ENCODE assay signal across 20 cellular contexts in genomic region chr3:11901286-11901875, GRCh38. TPM values are rescaled to one million over a fixed set of nuclear protein-coding genes. Genes with fewer than 3 reads are reported as not detected.
DNase-seq lines count a peak whose midpoint lies in the region; ATAC-seq and TF ChIP-seq lines count a peak whose summit lies in the region.
"Had no signal": no experiment of that assay in that cellular context is flagged by ENCODE, and none has a peak within 500 bp of the region (broad histone marks: within the 10 kb centered on the region; RNA-seq: fewer than 3 reads in every experiment).

No MANE protein-coding gene starts in this region.

- H3K79me2 ChIP-seq in H9 (ENCODE audit: insufficient read depth, low read length), result no peaks in the 10 kb centered on the region

- no peaks in the 10 kb centered on the region for H4K20me1 ChIP-seq in H9 (ENCODE audit: control insufficient read depth, insufficient read depth, insufficient read length)

- no peak overlapping the region for H3T11ph ChIP-seq in H9 (ENCODE audit: low read length)

- H3K23me2 ChIP-seq in H9 (ENCODE audit: insufficient read length, low read depth, low read length, poor library complexity, severe bottlenecking), result no peaks in the 10 kb centered on the region

- H3K27me3 Mint-ChIP-seq in stimulated activated naive CD8-positive, alpha-beta T cell treated with anti-CD3 and anti-CD28 coated beads, Interleukin-15, amount 100 ng/mL, for 72 hours, result peaks cover 21% of the 10 kb centered on the region
- peaks cover 12% of the 10 kb centered on the region for H3K27me3 Mint-ChIP-seq in H9 (ENCODE audit: low read depth)

- H3K36me3 ChIP-seq in neuronal stem cell (replicated peaks in 1 of 2; ENCODE audit: control insufficient read depth in 2 of 2, insufficient read depth in 2 of 2, low read length in 2 of 2) (no peaks in the 10 kb centered on the region), SJCRH30 (no peaks in the 10 kb centered on the region)
- H3K36me3 ChIP-seq: BE2C, HAP-1 had no signal

- no peak overlapping the region for H4K5ac ChIP-seq in H9 (ENCODE audit: insufficient read length, low read depth, low read length)

- H3K9me3 Mint-ChIP-seq in stimulated activated naive CD8-positive, alpha-beta T cell treated with anti-CD3 and anti-CD28 coated beads, Interleukin-15, amount 100 ng/mL, for 72 hours, result no peaks in the 10 kb centered on the region
- no peaks in the 10 kb centered on the region for H3K9me3 Mint-ChIP-seq in H9
- H3K9me3 Mint-ChIP-seq: CD4-positive, CD25-positive, alpha-beta regulatory T cell; CD8-positive, alpha-beta T cell; HFFc6 had no signal

- no peaks in the 10 kb centered on the region for H3K9me3 ChIP-seq in H9 (ENCODE audit: control insufficient read depth, low read depth, low read length)
- no peaks in the 10 kb centered on the region for H3K9me3 ChIP-seq in neuronal stem cell (replicated peaks in 1 of 2; ENCODE audit: control insufficient read depth in 2 of 2, insufficient read depth in 1 of 2, low read depth in 1 of 2, low read length in 2 of 2)
- H3K9me3 ChIP-seq in SJCRH30 (replicated peaks), result no peaks in the 10 kb centered on the region
- H3K9me3 ChIP-seq: BE2C, Caco-2, HAP-1 had no signal

- H3K27ac ChIP-seq in H9 (ENCODE audit: insufficient read length, low read depth, low read length), result no peak overlapping the region
- H3K27ac ChIP-seq in neuronal stem cell (replicated peaks; ENCODE audit: low read length), result no peak overlapping the region
- no peak overlapping the region for H3K27ac ChIP-seq in SJCRH30
- H3K27ac ChIP-seq: A549, C4-2B, GM23248 had no signal

- H3K4me2 ChIP-seq in H9 (ENCODE audit: insufficient read depth, insufficient read length, low read length) (no peak overlapping the region), neuronal stem cell (ENCODE audit: insufficient read depth, low read length, poor library complexity, severe bottlenecking) (no peak overlapping the region)
- H3K4me2 ChIP-seq: A549 had no signal

- H3K4me1 ChIP-seq in H9 (ENCODE audit: insufficient read depth, low read length) (no peaks in the 10 kb centered on the region), neuronal stem cell (ENCODE audit: control insufficient read depth in 2 of 2, insufficient read depth in 1 of 2, low read depth in 1 of 2, low read length in 2 of 2) (no peaks in the 10 kb centered on the region), SJCRH30 (no peaks in the 10 kb centered on the region)
- H3K4me1 ChIP-seq: A549, BE2C, Caco-2, HAP-1 had no signal

- H3K79me1 ChIP-seq in H9 (ENCODE audit: insufficient read depth, low read depth, low read length, poor library complexity, severe bottlenecking) (no peaks in the 10 kb centered on the region), neuronal stem cell (ENCODE audit: low read depth, low read length) (no peaks in the 10 kb centered on the region)

- H2BK5ac ChIP-seq in H9 (ENCODE audit: insufficient read length, low read length) (no peak overlapping the region), neuronal stem cell (ENCODE audit: low read length) (no peak overlapping the region)

- H3K4me3 ChIP-seq in neuronal stem cell (ENCODE audit: low read length in 2 of 2) (no peak overlapping the region), SJCRH30 (no peak overlapping the region)
- H3K4me3 ChIP-seq: A549, GM23248, HAP-1 had no signal

- H3K9ac ChIP-seq in H9 (ENCODE audit: extremely low read depth, insufficient read length, low read length), result no peak overlapping the region
- H3K9ac ChIP-seq in neuronal stem cell (ENCODE audit: low read depth, low read length, poor library complexity), result no peak overlapping the region
- H3K9ac ChIP-seq: GM23248 had no signal

- H4K91ac ChIP-seq in H9 (ENCODE audit: insufficient read length, low read depth, low read length), result no peak overlapping the region
- H4K91ac ChIP-seq in neuronal stem cell (ENCODE audit: low read depth, low read length, poor library complexity), result no peak overlapping the region

- WGBS in H9 (ENCODE audit: extremely low coverage, insufficient read length, low lambda C conversion rate), result no CpG with 5 or more reads among the region's 7 CpGs
- no CpG with 5 or more reads among the region's 7 CpGs for WGBS in neuronal stem cell (ENCODE audit: extremely low coverage in 2 of 2, insufficient read length in 2 of 2, insufficient replicate concordance in 1 of 2), 2 donors

- no peaks in the 10 kb centered on the region for H3K36me3 Mint-ChIP-seq in H9 (ENCODE audit: insufficient read depth in 1 of 3, low read depth in 3 of 3)
- H3K36me3 Mint-ChIP-seq: CD4-positive, CD25-positive, alpha-beta regulatory T cell; CD8-positive, alpha-beta T cell had no signal

- H2AK5ac ChIP-seq in H9 (ENCODE audit: insufficient read length, low read length), result no peak overlapping the region
- no peak overlapping the region for H2AK5ac ChIP-seq in neuronal stem cell (ENCODE audit: low read depth, low read length)

- H3K56ac ChIP-seq in H9 (ENCODE audit: insufficient read length, low read depth, low read length), result no peak overlapping the region

- no peak overlapping the region for H4K8ac ChIP-seq in H9 (replicated peaks; ENCODE audit: insufficient read length, low read depth, low read length)
- H4K8ac ChIP-seq in neuronal stem cell (ENCODE audit: low read depth, low read length), result no peak overlapping the region

- H2BK120ac ChIP-seq in H9 (ENCODE audit: low read depth, low read length, poor library complexity, severe bottlenecking) (no peak overlapping the region), neuronal stem cell (ENCODE audit: low read depth, low read length) (no peak overlapping the region)

- no peak overlapping the region for H2AFZ ChIP-seq in H9 (ENCODE audit: low read length)
- no peak overlapping the region for H2AFZ ChIP-seq in neuronal stem cell (ENCODE audit: low read length)
- H2AFZ ChIP-seq: GM23248 had no signal

- no peak overlapping the region for H3K4me3 Mint-ChIP-seq in stimulated activated naive CD8-positive, alpha-beta T cell treated with anti-CD3 and anti-CD28 coated beads, Interleukin-15, amount 100 ng/mL, for 72 hours
- no peak overlapping the region for H3K4me3 Mint-ChIP-seq in H9
- H3K4me3 Mint-ChIP-seq: CD4-positive, CD25-positive, alpha-beta regulatory T cell; CD8-positive, alpha-beta T cell; HFFc6 had no signal

- H3K27me3 ChIP-seq in H9 (ENCODE audit: insufficient read depth, low read length) (no peaks in the 10 kb centered on the region), neuronal stem cell (ENCODE audit: control insufficient read depth in 3 of 3, insufficient read depth in 3 of 3, low read depth in 1 of 3, low read length in 3 of 3) (peaks cover 0 to 11% (median 0%) of the 10 kb centered on the region in 3 experiments), SJCRH30 (no peaks in the 10 kb centered on the region; the same call in 1 of the 2 replicates)
- H3K27me3 ChIP-seq: BE2C had no signal

- peak; percentile 11 for ATAC-seq in stimulated activated naive CD8-positive, alpha-beta T cell treated with anti-CD3 and anti-CD28 coated beads, Interleukin-15, Interleukin-2, amounts not matched to agents 100 U/mL and 50 U/mL, for 24 hours
- no peak for ATAC-seq in stimulated activated naive CD8-positive, alpha-beta T cell treated with anti-CD3 and anti-CD28 coated beads, Interleukin-15, amount 100 ng/mL, for 72 hours
- no peak for ATAC-seq in GM19463 (IDR thresholded peaks at IDR 0.05; ENCODE audit: unreplicated experiment)
- ATAC-seq: A549; CD8-positive, alpha-beta T cell had no signal

- H3K14ac ChIP-seq in H9 (ENCODE audit: insufficient read depth, low read length) (peak overlapping the region; percentile 55; the same call in 1 of the 2 replicates), neuronal stem cell (ENCODE audit: low read length) (peak overlapping the region; percentile 44)

- H3K18ac ChIP-seq in H9 (ENCODE audit: insufficient read length, low read depth, low read length) (no peak overlapping the region), neuronal stem cell (ENCODE audit: low read length) (peak overlapping the region; percentile 31)

- no peak overlapping the region for H3K27ac Mint-ChIP-seq in stimulated activated naive CD8-positive, alpha-beta T cell treated with anti-CD3 and anti-CD28 coated beads, Interleukin-15, amount 100 ng/mL, for 72 hours
- peak overlapping the region in 1 of 3 experiments; percentile 68; a peak in 1 of 7 replicates for H3K27ac Mint-ChIP-seq in H9
- H3K27ac Mint-ChIP-seq: CD4-positive, CD25-positive, alpha-beta regulatory T cell; CD8-positive, alpha-beta T cell; HFFc6 had no signal

- H3K4me1 Mint-ChIP-seq in stimulated activated naive CD8-positive, alpha-beta T cell treated with anti-CD3 and anti-CD28 coated beads, Interleukin-15, amount 100 ng/mL, for 72 hours, result no peaks in the 10 kb centered on the region
- H3K4me1 Mint-ChIP-seq in H9, result no peaks in the 10 kb centered on the region

- H2BK12ac ChIP-seq in H9 (ENCODE audit: insufficient read length, low read depth, low read length), result no peak overlapping the region
- no peak overlapping the region for H2BK12ac ChIP-seq in neuronal stem cell (ENCODE audit: low read length)

- H2BK15ac ChIP-seq in H9 (ENCODE audit: low read depth, low read length), result no peak overlapping the region
- no peak overlapping the region for H2BK15ac ChIP-seq in neuronal stem cell (ENCODE audit: low read length)

- TF ChIP-seq CTCF in H9 (conservative IDR thresholded peaks at IDR 0.05), result no peak

- no peak for DNase-seq in stimulated activated naive CD8-positive, alpha-beta T cell treated with anti-CD3 and anti-CD28 coated beads, Interleukin-15, Interleukin-2, amounts not matched to agents 100 U/mL and 50 U/mL, for 24 hours
- no peak for DNase-seq in stimulated activated naive CD8-positive, alpha-beta T cell treated with anti-CD3 and anti-CD28 coated beads, Interleukin-15, amount 100 ng/mL, for 72 hours
- DNase-seq in H9 (no peak), neuronal stem cell (ENCODE audit: low spot score) (no peak), SJCRH30 (no peak), amygdala (lab: John Stamatoyannopoulos, UW) (no peak)
- DNase-seq: 8988T; ACHN; AML-193; BE2C; Caco-2; CD4-positive, CD25-positive, alpha-beta regulatory T cell; CD8-positive, alpha-beta T cell; DMS153; GM23248; HFFc6 had no signal

- H2BK20ac ChIP-seq in H9 (ENCODE audit: low read depth, low read length, poor library complexity, severe bottlenecking), result no peak overlapping the region

- no peak overlapping the region for H3K4ac ChIP-seq in H9 (ENCODE audit: low read depth, low read length)
- H3K4ac ChIP-seq in neuronal stem cell (ENCODE audit: low read length), result no peak overlapping the region

- no peak overlapping the region for H3K23ac ChIP-seq in H9 (ENCODE audit: insufficient read length, low read depth, low read length)
- H3K23ac ChIP-seq in neuronal stem cell (ENCODE audit: low read depth, low read length, poor library complexity), result no peak overlapping the region

RNA-seq across cellular contexts. Expression of gene TAMM41, which starts 54.7 kb away (rescaled TPM):
- total RNA-seq in H9 (2021), result 23.5 and 24.3 TPM in 2 replicates
- polyA plus RNA-seq in neuronal stem cell (2013, experiment 1 of 2), result 24.9 TPM
- 26.9 TPM for polyA plus RNA-seq in neuronal stem cell (2013, experiment 2 of 2)
- total RNA-seq in SJCRH30 (2014; rRNA removed; shearing (Covaris generic)), result 16.2 and 16.6 TPM in 2 replicates
